Comparison of ENCODE assay signal across 8 cellular contexts in genomic region chr2:25879133-25879730, GRCh38. TPM values are rescaled to one million over a fixed set of nuclear protein-coding genes. Genes with fewer than 3 reads are reported as not detected.
DNase-seq lines count a peak whose midpoint lies in the region; ATAC-seq and TF ChIP-seq lines count a peak whose summit lies in the region.

No MANE protein-coding gene starts in this region.

- H3K4me3 ChIP-seq in GM06990 (replicated peaks; ENCODE audit: low read depth, low read length): peak overlapping the region; percentile 62
- H3K4me3 ChIP-seq in ectodermal cell (ENCODE audit: insufficient read depth, low read depth, low read length): peak overlapping the region; percentile 99

- no peak for ATAC-seq in GM18498 (IDR thresholded peaks at IDR 0.05; ENCODE audit: unreplicated experiment)

- no peaks in the 10 kb centered on the region for H3K9me3 ChIP-seq in ectodermal cell (ENCODE audit: control insufficient read depth, low read length)

- H3K4me1 ChIP-seq in ectodermal cell (ENCODE audit: control insufficient read depth, insufficient read depth, low read length): peaks cover 6% of the 10 kb centered on the region

- DNase-seq in GM06990 (ENCODE audit: extremely low read depth, insufficient read length): no peak
- peak; percentile 43 for DNase-seq in NCI-H748 (lab: John Stamatoyannopoulos, UW; ENCODE audit: unreplicated experiment)
- peak; percentile 46 for DNase-seq in non-pigmented ciliary epithelial cell (ENCODE audit: low read depth)
- DNase-seq in NCI-H1436 treated with DMSO at 0.1 percent for 48 hours (lab: John Stamatoyannopoulos, UW): no peak
- DNase-seq in stimulated activated naive CD4-positive, alpha-beta T cell (lab: John Stamatoyannopoulos, UW): no peak
- DNase-seq in NCI-H2081 treated with DMSO at 0.1 percent for 48 hours (lab: John Stamatoyannopoulos, UW): no peak

- H3K36me3 ChIP-seq in GM06990 (ENCODE audit: control insufficient read depth, insufficient read depth, low read length): peaks cover 2% of the 10 kb centered on the region; the same call in 1 of the 2 replicates
- no peaks in the 10 kb centered on the region for H3K36me3 ChIP-seq in ectodermal cell (ENCODE audit: control insufficient read depth, insufficient read depth, low read length)

- H3K27me3 ChIP-seq in GM06990 (replicated peaks; ENCODE audit: control insufficient read depth, insufficient read depth, low read length) (no peaks in the 10 kb centered on the region), ectodermal cell (ENCODE audit: control insufficient read depth, insufficient read depth, low read length, poor library complexity, severe bottlenecking) (peaks cover 27% of the 10 kb centered on the region)

- 94 to 95% methylated on average over 4 to 5 of the region's 5 CpGs for WGBS in ectodermal cell, 2 experiments

- no peak for TF ChIP-seq CTCF in GM06990 (IDR thresholded peaks at IDR 0.05; ENCODE audit: insufficient read depth, low read length, poor library complexity, severe bottlenecking)

- H3K27ac ChIP-seq in ectodermal cell (ENCODE audit: insufficient read depth, low read depth, low read length, poor library complexity, severe bottlenecking): no peak overlapping the region

RNA-seq across cellular contexts. Expression of gene ASXL2, which starts 0.9 kb away (rescaled TPM):
- 13.2 TPM for polyA plus RNA-seq in ectodermal cell (2013, experiment 1 of 4)
- 14.5 TPM for polyA plus RNA-seq in ectodermal cell (2013, experiment 2 of 4)
- polyA plus RNA-seq in ectodermal cell (2013, experiment 3 of 4): 10.0 TPM
- polyA plus RNA-seq in ectodermal cell (2013, experiment 4 of 4): 11.7 TPM

Comparison
In these comparisons a context has a peak if more than half of its experiments do, and no peak if none do; other contexts are left out.
1. DNase-seq: peak in NCI-H748 (single experiment) and non-pigmented ciliary epithelial cell (single experiment); none in GM06990 (single experiment), NCI-H1436 treated with DMSO at 0.1 percent for 48 hours (single experiment), stimulated activated naive CD4-positive, alpha-beta T cell (0 of 6) and NCI-H2081 treated with DMSO at 0.1 percent for 48 hours (single experiment).